14 cellular contexts compared by ENCODE assay signal in genomic region chr22:48192071-48192470, GRCh38.
ATAC-seq, FAIRE-seq and TF ChIP-seq lines count a peak whose summit lies in the region.
"Had no signal": no experiment of that assay in that cellular context is flagged by ENCODE, and none has a peak within 500 bp of the region (broad histone marks: within the 10 kb centered on the region; RNA-seq: fewer than 3 reads in every experiment).

No MANE protein-coding gene starts in this region.

- H3K9me3 ChIP-seq in HEK293 (ENCODE audit: control insufficient read depth, insufficient read depth, low read depth, low read length), result peaks cover 8% of the 10 kb centered on the region
- H3K9me3 ChIP-seq: BE2C, Caco-2 had no signal

- H3K4me3 ChIP-seq in HEK293 (ENCODE audit: low read depth, low read length), result no peak overlapping the region
- H3K4me3 ChIP-seq: A549; BLaER1; BLaER1 treated with 17β-estradiol and CSF1 and Interleukin-3, amounts not matched to agents 10 nM and 100 nM had no signal

- no peak for ATAC-seq in GM18511 (IDR thresholded peaks at IDR 0.05; ENCODE audit: unreplicated experiment)
- no peak for ATAC-seq in HG03108 (IDR thresholded peaks at IDR 0.05; ENCODE audit: unreplicated experiment)
- ATAC-seq: A549; CD8-positive, alpha-beta T cell had no signal

- no peak overlapping the region for H3K27ac ChIP-seq in HEK293 (ENCODE audit: extremely low read depth, low read depth, low read length)
- H3K27ac ChIP-seq: 22Rv1; BLaER1; BLaER1 treated with 17β-estradiol and CSF1 and Interleukin-3, amounts not matched to agents 10 nM and 100 nM; C4-2B had no signal

- H3K36me3 ChIP-seq in HEK293 (ENCODE audit: control insufficient read depth in 2 of 2, insufficient read depth in 1 of 2, low read length in 2 of 2), result no peaks in the 10 kb centered on the region
- H3K36me3 ChIP-seq: BE2C; BLaER1; BLaER1 treated with 17β-estradiol and CSF1 and Interleukin-3, amounts not matched to agents 10 nM and 100 nM had no signal

- TF ChIP-seq CTCF in HEK293 (tag by site-specific recombination; IDR thresholded peaks at IDR 0.05), result no peak

- CTCF ChIA-PET in HEK293 (lab: Yijun Ruan, JAX), result no interaction called here

- H3K4me1 ChIP-seq in HEK293 (ENCODE audit: control insufficient read depth, insufficient read depth, low read length), result no peaks in the 10 kb centered on the region
- H3K4me1 ChIP-seq: BE2C, BLaER1, Caco-2 had no signal

- peak; percentile 99 for FAIRE-seq in endometrium (lab: Jason Lieb, UNC)
- FAIRE-seq: A204.1, A549, D721Med had no signal

- POLR2A ChIA-PET in HEK293 (lab: Yijun Ruan, JAX), result no interaction called here

TF ChIP-seq in HEK293, 187 proteins besides CTCF, POLR2A, EP300 and RAD21:
- TF ChIP-seq SETDB1 (IDR thresholded peaks at IDR 0.05; ENCODE audit: insufficient read length, low read length) (peak; percentile 53), ZNF624 (tag by site-specific recombination; IDR thresholded peaks at IDR 0.05) (no peak), ZNF510 (tag by site-specific recombination; IDR thresholded peaks at IDR 0.05; ENCODE audit: insufficient replicate concordance) (peak; percentile 73)
